ENCODE assay signal across 23 cellular contexts in the genomic region with DNA sequence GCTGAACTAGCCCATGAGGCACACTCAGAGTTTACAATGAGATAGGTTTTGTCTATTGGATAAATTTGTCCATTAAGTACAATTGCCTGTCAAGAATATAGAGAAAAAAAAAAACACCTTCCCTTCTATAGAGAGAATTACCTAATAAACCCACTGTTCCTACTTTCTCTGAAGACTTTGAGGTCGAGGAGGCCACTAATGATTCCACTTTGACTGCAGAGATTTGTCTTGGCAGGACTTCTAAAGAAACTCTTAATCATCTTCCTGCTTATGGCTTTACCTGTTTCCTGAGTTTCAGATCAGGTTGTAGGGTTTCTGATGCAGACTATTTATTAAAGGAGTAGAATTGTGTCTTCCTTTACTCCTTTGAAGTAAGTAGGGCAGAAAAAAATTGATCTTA.
"Had no signal": no experiment of that assay in that cellular context is flagged by ENCODE, and none has a peak within 500 bp of the region (broad histone marks: within the 10 kb centered on the region; RNA-seq: fewer than 3 reads in every experiment).

No MANE protein-coding gene starts in this region.

- H3K36me3 ChIP-seq: lower lobe of right lung, prostate gland, thyroid gland, upper lobe of right lung had no signal

- H3K4me1 ChIP-seq: lower lobe of right lung, prostate gland, thyroid gland, upper lobe of right lung had no signal

- ATAC-seq: activated CD4-positive, alpha-beta T cell treated with anti-CD3 and anti-CD28 coated beads for 36 hours; activated T-cell treated with anti-CD3 and anti-CD28 coated beads, Interleukin-2, amount 50 U/mL, for 4 hours; lower lobe of right lung; natural killer cell; right cardiac atrium; upper lobe of right lung had no signal

- H3K9me3 ChIP-seq: lower lobe of right lung, prostate gland, thyroid gland, upper lobe of right lung had no signal

- DNase-seq: activated B cell treated with CpG ODN at 0.5 μM for 24 hours; activated CD4-positive, alpha-beta T cell treated with anti-CD3 and anti-CD28 coated beads for 36 hours; activated CD4-positive, alpha-beta T cell treated with anti-CD3 and anti-CD28 coated beads, Interleukin-2, amount 50 U/mL, for 4 hours; activated CD8-positive, alpha-beta memory T cell treated with anti-CD3 and anti-CD28 coated beads for 24 hours; activated CD8-positive, alpha-beta memory T cell treated with anti-CD3 and anti-CD28 coated beads, Interleukin-2, amount 50 U/mL, for 48 hours; activated naive CD4-positive, alpha-beta T cell; activated T-cell treated with anti-CD3 and anti-CD28 coated beads, Interleukin-2, amount 50 U/mL, for 4 hours; cerebellar nuclear complex; endodermal cell; erythroblast; foreskin melanocyte; kidney; lower lobe of right lung; natural killer cell; right cardiac atrium; stimulated activated CD4-positive, alpha-beta T cell treated with anti-CD3 and anti-CD28 coated beads, Interleukin-4, amount 100 ng/mL, for 24 hours; stimulated activated naive CD4-positive, alpha-beta T cell treated with Interleukin-2 at 50 U/mL for 16 hours; T-helper 1 cell; T-helper 9 cell; thyroid gland; upper lobe of right lung had no signal

- H3K4me3 ChIP-seq: coronary artery, lower lobe of right lung, prostate gland, thyroid gland, upper lobe of right lung had no signal

- H3K27me3 ChIP-seq: thyroid gland, upper lobe of right lung had no signal

- H3K27ac ChIP-seq: lower lobe of right lung, prostate gland, thyroid gland, upper lobe of right lung had no signal
